ENCODE assay signal across 9 cellular contexts in the genomic region with DNA sequence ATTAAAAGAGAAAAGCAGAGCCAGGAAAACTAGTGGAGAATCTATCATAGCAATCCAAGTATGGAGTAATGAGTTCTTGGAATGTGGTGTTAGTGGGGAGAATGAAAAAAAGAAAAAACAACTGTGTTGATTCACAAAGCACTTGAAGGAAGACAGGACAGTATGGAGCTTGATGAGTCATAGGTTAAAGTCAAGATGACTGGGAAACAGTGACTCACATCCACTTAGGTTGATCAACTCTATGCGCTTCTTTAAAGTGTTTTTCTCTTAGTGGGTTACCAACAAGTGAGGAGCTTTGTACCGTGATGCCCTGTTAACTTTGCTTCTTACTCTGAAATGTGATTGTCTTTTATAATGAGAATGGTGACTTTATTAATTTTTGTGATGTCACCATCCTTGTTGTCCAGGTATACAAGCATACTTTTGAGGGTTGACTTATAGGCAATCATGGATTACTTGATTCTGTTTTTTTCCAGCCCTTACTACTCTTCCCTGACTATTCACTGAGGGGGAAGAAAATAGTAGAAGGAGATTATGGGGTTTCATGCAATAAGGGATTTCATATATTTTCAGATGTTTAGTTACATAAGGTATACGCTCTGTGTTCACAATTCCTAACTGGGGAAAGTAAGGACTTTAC. TPM values are rescaled to one million over a fixed set of nuclear protein-coding genes. Genes with fewer than 3 reads are reported as not detected.
A peak's percentile ranks its signal among the peaks of the same experiment; 100 is the strongest.
DNase-seq lines count a peak whose midpoint lies in the region; ATAC-seq lines count a peak whose summit lies in the region.
"Had no signal": no experiment of that assay in that cellular context is flagged by ENCODE, and none has a peak within 500 bp of the region (broad histone marks: within the 10 kb centered on the region; RNA-seq: fewer than 3 reads in every experiment).

No MANE protein-coding gene starts in this region.

- no peak overlapping the region for H3K4me3 Mint-ChIP-seq in T-cell

- ATAC-seq in GM18508 (IDR thresholded peaks at IDR 0.05; ENCODE audit: insufficient read depth, unreplicated experiment) (peak; percentile 77), HG02938 (IDR thresholded peaks at IDR 0.05; ENCODE audit: unreplicated experiment) (peak; percentile 86), T-cell (replicated peaks in 1 of 4) (peak in 3 of 4 experiments; percentile 98 to 100 (median 100)), GM21528 (IDR thresholded peaks at IDR 0.05; ENCODE audit: low FRiP score, unreplicated experiment) (no peak)

- H3K27me3 Mint-ChIP-seq in T-cell, result no peaks in the 10 kb centered on the region

- H3K4me1 Mint-ChIP-seq in T-cell, result peaks cover 0 to 12% (median 11%) of the 10 kb centered on the region in 3 donors

- peaks cover 0 to 10% (median 3%) of the 10 kb centered on the region in 3 donors for H3K9me3 Mint-ChIP-seq in T-cell

- DNase-seq in T-cell (no peak), iPS DF 19.7 (ENCODE audit: low read depth, low spot score) (peak; percentile 48), NCI-H146 (lab: John Stamatoyannopoulos, UW) (no peak), NCI-H524 (lab: John Stamatoyannopoulos, UW) (no peak), NCI-H2029 (lab: John Stamatoyannopoulos, UW) (no peak)
- DNase-seq: right cardiac atrium had no signal

- H3K36me3 Mint-ChIP-seq in T-cell, result no peaks in the 10 kb centered on the region

- CTCF ChIA-PET in T-cell (lab: Charles Lee), result interaction anchor here in 1 of 2 donors (0.8 kb wide), 1 partner anchor 223 kb away, joined by 8 read pairs; no protein-coding TSS in a partner anchor

- H3K27ac Mint-ChIP-seq in T-cell, result peak overlapping the region; percentile 73 to 74

- POLR2A ChIA-PET in T-cell (lab: Charles Lee), result interaction anchor here in 1 of 2 donors (0.6 kb wide), 1 partner anchor 157 kb away, joined by 3 read pairs; no protein-coding TSS in a partner anchor

RNA-seq across cellular contexts. Expression of gene MDFIC, which starts 32.1 kb away (rescaled TPM):
- total RNA-seq in T-cell, result 10 to 100 TPM; 56.3 to 84.6 (median 65.0) TPM
